ENCODE assay signal across 1 cellular context in genomic region chr1:161131721-161132409, GRCh38.
TF ChIP-seq lines count a peak whose summit lies in the region.

No MANE protein-coding gene starts in this region.

TF ChIP-seq in K562, 482 proteins besides CTCF, POLR2A, EP300 and RAD21 (continued from another document and continues in another):
- 0 out of 2 replicates have a peak, but pooled peaks have one; percentile 19 for TF ChIP-seq ARID2 (IDR thresholded peaks at IDR 0.05)
- TF ChIP-seq E2F8 (IDR thresholded peaks at IDR 0.05; ENCODE audit: low read depth, partially characterized antibody) = peak; percentile 24
- no peak for TF ChIP-seq RAD51 (IDR thresholded peaks at IDR 0.05; ENCODE audit: borderline replicate concordance, low read depth)
- no peak for TF ChIP-seq RUNX1 (IDR thresholded peaks at IDR 0.05; ENCODE audit: low read depth)
- TF ChIP-seq FOXK2 (conservative IDR thresholded peaks at IDR 0.05 in 1 of 2, IDR thresholded peaks at IDR 0.05 in 1 of 2; ENCODE audit: low read depth in 2 of 2) = peak in 1 of 2 experiments; percentile 55; a peak in 1 of 4 replicates
- peak; percentile 69 for TF ChIP-seq ZBTB2 (IDR thresholded peaks at IDR 0.05)
- peak; percentile 44; the same call in 1 of the 2 replicates for TF ChIP-seq GATAD2A (IDR thresholded peaks at IDR 0.05)
- no peak for TF ChIP-seq FOXM1 (IDR thresholded peaks at IDR 0.05; ENCODE audit: low read depth)
- no peak for TF ChIP-seq FOXM1 (CRISPR knock-in tag; IDR thresholded peaks at IDR 0.05; ENCODE audit: low read depth)
- TF ChIP-seq ZBTB7A (IDR thresholded peaks at IDR 0.05; ENCODE audit: borderline replicate concordance, control insufficient read depth, low read depth, low read length) = peak; percentile 79; the same call in 1 of the 2 replicates
- no peak for TF ChIP-seq ZNF232 (CRISPR knock-in tag; IDR thresholded peaks at IDR 0.05)
- no peak for TF ChIP-seq DMBX1 (CRISPR knock-in tag; IDR thresholded peaks at IDR 0.05; ENCODE audit: borderline replicate concordance)
- TF ChIP-seq HNRNPK (IDR thresholded peaks at IDR 0.05; ENCODE audit: low read depth, low read length, poor library complexity, severe bottlenecking) = no peak
- no peak for TF ChIP-seq PHF20 (IDR thresholded peaks at IDR 0.05; ENCODE audit: partially characterized antibody)
- TF ChIP-seq TRIM25 (IDR thresholded peaks at IDR 0.05; ENCODE audit: borderline replicate concordance) = peak; percentile 97; the same call in 1 of the 2 replicates
- TF ChIP-seq HLTF (IDR thresholded peaks at IDR 0.05) = peak; percentile 88; the same call in 1 of the 2 replicates
- TF ChIP-seq SMARCA4 (IDR thresholded peaks at IDR 0.05) = peak; percentile 55; the same call in 1 of the 2 replicates
- TF ChIP-seq BCLAF1 (IDR thresholded peaks at IDR 0.05; ENCODE audit: borderline replicate concordance in 1 of 2, control insufficient read depth in 1 of 2, low read depth in 2 of 2, low read length in 1 of 2) = no peak
- no peak for TF ChIP-seq ZNF551 (CRISPR knock-in tag; IDR thresholded peaks at IDR 0.05)
- TF ChIP-seq SRSF7 (optimal IDR thresholded peaks at IDR 0.05; ENCODE audit: low read depth, low read length) = no peak
- TF ChIP-seq SMAD1 (IDR thresholded peaks at IDR 0.05; ENCODE audit: low read depth, low read length, partially characterized antibody) = no peak
- no peak for TF ChIP-seq ZNF24 (IDR thresholded peaks at IDR 0.05)
- peak; percentile 90 for TF ChIP-seq ZNF263 (CRISPR knock-in tag; IDR thresholded peaks at IDR 0.05; ENCODE audit: borderline replicate concordance)
- no peak for TF ChIP-seq SNRNP70 (optimal IDR thresholded peaks at IDR 0.05; ENCODE audit: low read depth, low read length)
- TF ChIP-seq SUPT5H (IDR thresholded peaks at IDR 0.05) = peak; percentile 23
- no peak; the same call in 1 of the 2 replicates for TF ChIP-seq ZNF589 (CRISPR knock-in tag; IDR thresholded peaks at IDR 0.05; ENCODE audit: low read depth)
- peak; percentile 78; the same call in 1 of the 2 replicates for TF ChIP-seq THRB (CRISPR knock-in tag; conservative IDR thresholded peaks at IDR 0.05)
- peak; percentile 79; the same call in 1 of the 2 replicates for TF ChIP-seq ELF4 (CRISPR knock-in tag; IDR thresholded peaks at IDR 0.05)
- TF ChIP-seq ZNF282 (CRISPR knock-in tag; IDR thresholded peaks at IDR 0.05) = no peak
- peak; percentile 98 for TF ChIP-seq HDGF (IDR thresholded peaks at IDR 0.05)
- no peak for TF ChIP-seq MXD1 (CRISPR knock-in tag; IDR thresholded peaks at IDR 0.05; ENCODE audit: borderline replicate concordance, poor library complexity, severe bottlenecking)
- no peak for TF ChIP-seq ZC3H11A (IDR thresholded peaks at IDR 0.05; ENCODE audit: low read depth, low read length)
- TF ChIP-seq NCOA4 (IDR thresholded peaks at IDR 0.05; ENCODE audit: partially characterized antibody) = no peak
- no peak for TF ChIP-seq SMARCC2 (IDR thresholded peaks at IDR 0.05; ENCODE audit: low read depth)
- peak; percentile 80 for TF ChIP-seq CC2D1A (IDR thresholded peaks at IDR 0.05)
- no peak for TF ChIP-seq ZNF707 (CRISPR knock-in tag; conservative IDR thresholded peaks at IDR 0.05)
- peak; percentile 66 for TF ChIP-seq ARHGAP35 (IDR thresholded peaks at IDR 0.05; ENCODE audit: partially characterized antibody)
- TF ChIP-seq, protein P1, sequence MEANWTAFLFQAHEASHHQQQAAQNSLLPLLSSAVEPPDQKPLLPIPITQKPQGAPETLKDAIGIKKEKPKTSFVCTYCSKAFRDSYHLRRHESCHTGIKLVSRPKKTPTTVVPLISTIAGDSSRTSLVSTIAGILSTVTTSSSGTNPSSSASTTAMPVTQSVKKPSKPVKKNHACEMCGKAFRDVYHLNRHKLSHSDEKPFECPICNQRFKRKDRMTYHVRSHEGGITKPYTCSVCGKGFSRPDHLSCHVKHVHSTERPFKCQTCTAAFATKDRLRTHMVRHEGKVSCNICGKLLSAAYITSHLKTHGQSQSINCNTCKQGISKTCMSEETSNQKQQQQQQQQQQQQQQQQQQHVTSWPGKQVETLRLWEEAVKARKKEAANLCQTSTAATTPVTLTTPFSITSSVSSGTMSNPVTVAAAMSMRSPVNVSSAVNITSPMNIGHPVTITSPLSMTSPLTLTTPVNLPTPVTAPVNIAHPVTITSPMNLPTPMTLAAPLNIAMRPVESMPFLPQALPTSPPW (CRISPR knock-in tag; IDR thresholded peaks at IDR 0.05) = no peak
- TF ChIP-seq ADNP (tag; IDR thresholded peaks at IDR 0.05) = no peak
- TF ChIP-seq ILF3 (IDR thresholded peaks at IDR 0.05; ENCODE audit: borderline replicate concordance) = no peak
- no peak for TF ChIP-seq NR2C2 (CRISPR knock-in tag; IDR thresholded peaks at IDR 0.05)
- TF ChIP-seq NR2C2 (tag; IDR thresholded peaks at IDR 0.05) = no peak
- no peak for TF ChIP-seq SMC3 (conservative IDR thresholded peaks at IDR 0.05; ENCODE audit: insufficient read depth, low read depth, low read length)
- TF ChIP-seq SLC30A9 (CRISPR knock-in tag; IDR thresholded peaks at IDR 0.05) = no peak
- TF ChIP-seq, protein P2, sequence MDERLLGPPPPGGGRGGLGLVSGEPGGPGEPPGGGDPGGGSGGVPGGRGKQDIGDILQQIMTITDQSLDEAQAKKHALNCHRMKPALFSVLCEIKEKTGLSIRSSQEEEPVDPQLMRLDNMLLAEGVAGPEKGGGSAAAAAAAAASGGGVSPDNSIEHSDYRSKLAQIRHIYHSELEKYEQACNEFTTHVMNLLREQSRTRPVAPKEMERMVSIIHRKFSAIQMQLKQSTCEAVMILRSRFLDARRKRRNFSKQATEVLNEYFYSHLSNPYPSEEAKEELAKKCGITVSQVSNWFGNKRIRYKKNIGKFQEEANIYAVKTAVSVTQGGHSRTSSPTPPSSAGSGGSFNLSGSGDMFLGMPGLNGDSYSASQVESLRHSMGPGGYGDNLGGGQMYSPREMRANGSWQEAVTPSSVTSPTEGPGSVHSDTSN (CRISPR knock-in tag; IDR thresholded peaks at IDR 0.05; ENCODE audit: low read depth) = no peak
- TF ChIP-seq, protein P2 (tag; conservative IDR thresholded peaks at IDR 0.05; ENCODE audit: low read depth) = no peak
